16 cellular contexts compared by ENCODE assay signal in the genomic region with DNA sequence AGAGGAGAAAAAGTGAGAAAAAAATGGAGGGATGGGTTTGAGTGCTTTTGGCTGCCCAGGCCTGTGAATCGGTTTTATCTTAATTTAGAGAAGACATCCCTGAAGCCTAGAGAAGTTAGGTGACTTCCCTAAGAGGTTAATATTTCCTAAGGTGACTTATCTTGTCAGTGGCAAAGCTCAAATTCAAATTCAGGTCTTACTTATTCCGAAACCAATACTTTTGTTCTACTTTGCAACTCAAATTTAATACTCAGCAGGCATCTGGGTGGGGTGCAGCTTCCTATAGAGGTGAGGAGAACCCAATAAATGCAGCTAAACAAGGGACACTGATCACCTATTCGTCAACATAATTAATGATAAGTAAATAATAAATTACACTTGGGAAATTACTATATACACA. TPM values are rescaled to one million over a fixed set of nuclear protein-coding genes. Genes with fewer than 3 reads are reported as not detected.
A peak's percentile ranks its signal among the peaks of the same experiment; 100 is the strongest.
DNase-seq lines count a peak whose midpoint lies in the region; ATAC-seq and TF ChIP-seq lines count a peak whose summit lies in the region.
"Had no signal": no experiment of that assay in that cellular context is flagged by ENCODE, and none has a peak within 500 bp of the region (broad histone marks: within the 10 kb centered on the region; RNA-seq: fewer than 3 reads in every experiment).

No MANE protein-coding gene starts in this region.

- no peaks in the 10 kb centered on the region for H3K4me1 Mint-ChIP-seq in activated naive CD4-positive, alpha-beta T cell treated with anti-CD3 and anti-CD28 coated beads, Interleukin-2, amount 10 ng/mL, durations not matched to agents 7 days and 5 days
- H3K4me1 Mint-ChIP-seq in activated CD8-positive, alpha-beta memory T cell treated with anti-CD3 and anti-CD28 coated beads, Interleukin-2, amount 10 ng/mL, durations not matched to agents 7 days and 5 days, result no peaks in the 10 kb centered on the region
- H3K4me1 Mint-ChIP-seq: activated CD4-positive, alpha-beta T cell treated with anti-CD3 and anti-CD28 coated beads for 36 hours had no signal

- no peak overlapping the region for H3K4me3 Mint-ChIP-seq in activated naive CD4-positive, alpha-beta T cell treated with anti-CD3 and anti-CD28 coated beads, Interleukin-2, amount 10 ng/mL, durations not matched to agents 7 days and 5 days
- H3K4me3 Mint-ChIP-seq in activated CD8-positive, alpha-beta memory T cell treated with anti-CD3 and anti-CD28 coated beads, Interleukin-2, amount 10 ng/mL, durations not matched to agents 7 days and 5 days, result no peak overlapping the region
- H3K4me3 Mint-ChIP-seq: activated CD4-positive, alpha-beta T cell treated with anti-CD3 and anti-CD28 coated beads for 36 hours; CD4-positive, alpha-beta T cell had no signal

- H3K36me3 ChIP-seq in OCI-LY3 (replicated peaks; ENCODE audit: low read depth, low read length), result peaks cover 19% of the 10 kb centered on the region

- H3K27ac Mint-ChIP-seq in activated naive CD4-positive, alpha-beta T cell treated with anti-CD3 and anti-CD28 coated beads, Interleukin-2, amount 10 ng/mL, durations not matched to agents 7 days and 5 days, result no peak overlapping the region
- no peak overlapping the region for H3K27ac Mint-ChIP-seq in activated CD8-positive, alpha-beta memory T cell treated with anti-CD3 and anti-CD28 coated beads, Interleukin-2, amount 10 ng/mL, durations not matched to agents 7 days and 5 days
- H3K27ac Mint-ChIP-seq: activated CD4-positive, alpha-beta T cell treated with anti-CD3 and anti-CD28 coated beads for 36 hours; CD4-positive, alpha-beta T cell had no signal

- no peak for DNase-seq in activated CD8-positive, alpha-beta memory T cell treated with anti-CD3 and anti-CD28 coated beads, Interleukin-2, amount 50 U/mL, for 48 hours
- DNase-seq in activated naive CD4-positive, alpha-beta T cell treated with anti-CD3 and anti-CD28 coated beads, Interleukin-2, amount 10 ng/mL, durations not matched to agents 7 days and 5 days, result no peak
- DNase-seq in activated CD8-positive, alpha-beta memory T cell treated with anti-CD3 and anti-CD28 coated beads, Interleukin-2, amount 10 ng/mL, durations not matched to agents 7 days and 5 days, result no peak
- DNase-seq in cerebellar nuclear complex (lab: John Stamatoyannopoulos, UW), result no peak
- DNase-seq: activated CD4-positive, alpha-beta T cell treated with anti-CD3 and anti-CD28 coated beads for 36 hours; CD4-positive, alpha-beta T cell; mesenchymal stem cell; NCI-H1048; NCI-H2227 treated with DMSO at 0.1 percent for 48 hours; PC-9; small intestine; testis had no signal

- H2AFZ ChIP-seq in OCI-LY3 (ENCODE audit: low read depth, low read length), result no peak overlapping the region; the same call in 1 of the 2 replicates
- H2AFZ ChIP-seq: PC-9 had no signal

- H3K36me3 Mint-ChIP-seq in activated naive CD4-positive, alpha-beta T cell treated with anti-CD3 and anti-CD28 coated beads, Interleukin-2, amount 10 ng/mL, durations not matched to agents 7 days and 5 days, result no peaks in the 10 kb centered on the region
- H3K36me3 Mint-ChIP-seq in activated CD8-positive, alpha-beta memory T cell treated with anti-CD3 and anti-CD28 coated beads, Interleukin-2, amount 10 ng/mL, durations not matched to agents 7 days and 5 days, result no peaks in the 10 kb centered on the region

- H3K9me3 Mint-ChIP-seq in activated naive CD4-positive, alpha-beta T cell treated with anti-CD3 and anti-CD28 coated beads, Interleukin-2, amount 10 ng/mL, durations not matched to agents 7 days and 5 days, result no peaks in the 10 kb centered on the region
- H3K9me3 Mint-ChIP-seq in activated CD8-positive, alpha-beta memory T cell treated with anti-CD3 and anti-CD28 coated beads, Interleukin-2, amount 10 ng/mL, durations not matched to agents 7 days and 5 days (ENCODE audit: low read depth), result no peaks in the 10 kb centered on the region
- H3K9me3 Mint-ChIP-seq: CD4-positive, alpha-beta T cell had no signal

- peaks cover 56% of the 10 kb centered on the region for H3K4me1 ChIP-seq in OCI-LY3 (ENCODE audit: low read length)
- H3K4me1 ChIP-seq: testis had no signal

- CTCF ChIA-PET in activated naive CD4-positive, alpha-beta T cell treated with anti-CD3 and anti-CD28 coated beads, Interleukin-2, amount 10 ng/mL, durations not matched to agents 7 days and 5 days (lab: Charles Lee), result interaction anchor here (1.0 kb wide), 1 partner anchor 14 kb away, joined by 4 read pairs; no protein-coding TSS in a partner anchor
- CTCF ChIA-PET in activated CD8-positive, alpha-beta memory T cell treated with anti-CD3 and anti-CD28 coated beads, Interleukin-2, amount 10 ng/mL, durations not matched to agents 7 days and 5 days (lab: Charles Lee), result interaction anchor here (0.8 kb wide), 1 partner anchor 13 kb away, joined by 3 read pairs; no protein-coding TSS in a partner anchor

- peaks cover 21% of the 10 kb centered on the region for H3K9me3 ChIP-seq in OCI-LY3 (ENCODE audit: insufficient read depth, low read length)
- H3K9me3 ChIP-seq: testis had no signal

- H3K27me3 Mint-ChIP-seq in activated naive CD4-positive, alpha-beta T cell treated with anti-CD3 and anti-CD28 coated beads, Interleukin-2, amount 10 ng/mL, durations not matched to agents 7 days and 5 days, result no peaks in the 10 kb centered on the region
- no peaks in the 10 kb centered on the region for H3K27me3 Mint-ChIP-seq in activated CD8-positive, alpha-beta memory T cell treated with anti-CD3 and anti-CD28 coated beads, Interleukin-2, amount 10 ng/mL, durations not matched to agents 7 days and 5 days

- ATAC-seq in GM19023 (IDR thresholded peaks at IDR 0.05; ENCODE audit: unreplicated experiment) (peak; percentile 65), GM21576 (IDR thresholded peaks at IDR 0.05; ENCODE audit: unreplicated experiment) (peak; percentile 60), HG03045 (IDR thresholded peaks at IDR 0.05; ENCODE audit: unreplicated experiment) (peak; percentile 55)
- ATAC-seq in activated CD8-positive, alpha-beta memory T cell treated with anti-CD3 and anti-CD28 coated beads, Interleukin-2, amount 10 ng/mL, durations not matched to agents 7 days and 5 days, result no peak
- ATAC-seq: activated CD4-positive, alpha-beta T cell treated with anti-CD3 and anti-CD28 coated beads for 36 hours had no signal

- no peaks in the 10 kb centered on the region for H3K27me3 ChIP-seq in OCI-LY3 (ENCODE audit: low read depth, low read length)
- H3K27me3 ChIP-seq: testis had no signal

- H3K9ac ChIP-seq in OCI-LY3 (ENCODE audit: low read length), result peak overlapping the region; percentile 35; the same call in 1 of the 2 replicates

- H3K27ac ChIP-seq in OCI-LY3 (ENCODE audit: low read length), result peak overlapping the region; percentile 87
- H3K27ac ChIP-seq: PC-9, testis had no signal

- peak overlapping the region; percentile 23 for H3K4me3 ChIP-seq in OCI-LY3 (ENCODE audit: low read length)
- H3K4me3 ChIP-seq: PC-9, testis had no signal

- H4K20me1 ChIP-seq in OCI-LY3 (ENCODE audit: insufficient read depth, low read length), result no peaks in the 10 kb centered on the region

- no peak for TF ChIP-seq CTCF in OCI-LY3 (IDR thresholded peaks at IDR 0.05; ENCODE audit: low read depth, low read length)

- H3K4me2 ChIP-seq in OCI-LY3 (ENCODE audit: low read length), result peak overlapping the region; percentile 58
- H3K4me2 ChIP-seq: PC-9 had no signal

- no peaks in the 10 kb centered on the region for H3K79me2 ChIP-seq in OCI-LY3 (ENCODE audit: low read length)

RNA-seq across cellular contexts. Expression of gene MYRIP, which starts 54.9 kb away (rescaled TPM):
- total RNA-seq in activated CD8-positive, alpha-beta memory T cell treated with anti-CD3 and anti-CD28 coated beads, Interleukin-2, amount 10 ng/mL, durations not matched to agents 7 days and 5 days, result not detected
- total RNA-seq: activated CD4-positive, alpha-beta T cell treated with anti-CD3 and anti-CD28 coated beads for 36 hours; CD4-positive, alpha-beta T cell; PC-9 had no signal
